In the genomic region with DNA sequence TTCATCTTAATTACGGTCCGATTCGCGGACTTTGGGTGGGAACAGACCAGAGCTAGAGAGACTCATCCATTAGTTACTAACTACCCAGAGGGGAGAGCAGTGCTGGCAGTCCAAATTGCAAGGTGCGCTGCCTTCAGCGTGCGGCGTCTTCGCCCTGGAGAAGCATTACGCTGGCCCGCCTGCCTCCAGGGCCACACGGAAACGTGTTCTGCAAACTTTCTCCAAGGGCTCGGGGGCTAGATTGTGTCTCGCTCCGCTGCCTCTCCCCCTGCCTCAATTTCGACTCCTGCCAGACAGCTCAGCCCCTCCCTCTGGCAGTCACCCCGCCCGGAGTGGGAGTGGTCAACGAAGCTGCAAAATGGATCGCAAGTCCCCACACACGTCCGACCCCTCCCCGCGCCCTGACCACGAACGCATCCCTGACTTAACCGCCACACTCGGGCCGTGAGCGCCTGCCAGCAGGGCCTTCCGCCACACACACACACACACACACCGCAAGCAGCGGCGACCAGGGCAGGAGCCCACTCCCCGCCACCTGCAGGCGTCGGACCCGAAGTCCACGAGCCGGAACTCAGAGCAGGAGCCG, we compare ENCODE assay signal across 10 cellular contexts.
A peak's percentile ranks its signal among the peaks of the same experiment; 100 is the strongest.
DNase-seq lines count a peak whose midpoint lies in the region; ATAC-seq and TF ChIP-seq lines count a peak whose summit lies in the region.
"Had no signal": no experiment of that assay in that cellular context is flagged by ENCODE, and none has a peak within 500 bp of the region (broad histone marks: within the 10 kb centered on the region; RNA-seq: fewer than 3 reads in every experiment).

No MANE protein-coding gene starts in this region.

- H3K4me2 ChIP-seq in MM.1S (ENCODE audit: low read depth, low read length): peak overlapping the region; percentile 79
- H3K4me2 ChIP-seq in parathyroid adenoma (ENCODE audit: low read length): peak overlapping the region; percentile 26

- H3K9me2 ChIP-seq in MM.1S (replicated peaks; ENCODE audit: insufficient read depth, low read length): no peaks in the 10 kb centered on the region

- H3K4me3 ChIP-seq in MM.1S (ENCODE audit: low read length) (peak overlapping the region; percentile 62), duodenal mucosa (ENCODE audit: low read depth in 1 of 2, low read length in 2 of 2) (peak overlapping the region; percentile 36 to 47), parathyroid adenoma (ENCODE audit: low read depth, low read length) (no peak overlapping the region)

- ATAC-seq in HG02884 (IDR thresholded peaks at IDR 0.05; ENCODE audit: unreplicated experiment) (no peak), HG03045 (IDR thresholded peaks at IDR 0.05; ENCODE audit: unreplicated experiment) (no peak)

- peak overlapping the region; percentile 18; the same call in 1 of the 2 replicates for H3K9ac ChIP-seq in MM.1S (ENCODE audit: low read length)
- H3K9ac ChIP-seq in duodenal mucosa (ENCODE audit: low read depth in 1 of 2, low read length in 2 of 2): no peak overlapping the region
- no peak overlapping the region for H3K9ac ChIP-seq in parathyroid adenoma

- TF ChIP-seq CTCF in MM.1S (IDR thresholded peaks at IDR 0.05; ENCODE audit: low read length): no peak
- no peak for TF ChIP-seq CTCF in parathyroid adenoma (IDR thresholded peaks at IDR 0.05)

- H3K27me3 ChIP-seq in MM.1S (replicated peaks; ENCODE audit: insufficient read depth, low read length) (no peaks in the 10 kb centered on the region), duodenal mucosa (ENCODE audit: control insufficient read depth in 1 of 2, insufficient read depth in 2 of 2, low read length in 2 of 2) (peaks cover 21 to 31% of the 10 kb centered on the region in 2 donors), parathyroid adenoma (ENCODE audit: control insufficient read depth, insufficient read depth, low read length) (no peaks in the 10 kb centered on the region)

- H2AFZ ChIP-seq in MM.1S (ENCODE audit: low read length): peak overlapping the region; percentile 69
- H2AFZ ChIP-seq in parathyroid adenoma: no peak overlapping the region

- H3K9me3 ChIP-seq in MM.1S (replicated peaks; ENCODE audit: insufficient read depth, low read length) (no peaks in the 10 kb centered on the region), duodenal mucosa (ENCODE audit: control insufficient read depth in 1 of 2, low read length in 2 of 2) (no peaks in the 10 kb centered on the region), parathyroid adenoma (ENCODE audit: control insufficient read depth, low read length) (no peaks in the 10 kb centered on the region)
- H3K9me3 ChIP-seq: right lobe of liver had no signal

- H4K20me1 ChIP-seq in MM.1S (ENCODE audit: insufficient read depth, low read length): no peaks in the 10 kb centered on the region

- DNase-seq in NCI-H1092 treated with DMSO at 0.1 percent for 48 hours (lab: John Stamatoyannopoulos, UW): peak; percentile 7
- DNase-seq in NCI-H1092 (lab: John Stamatoyannopoulos, UW): no peak
- peak; percentile 12 for DNase-seq in MM.1S
- DNase-seq in inferior parietal cortex (ENCODE audit: extremely low spot score): no peak
- DNase-seq: activated CD4-positive, CD25-positive, alpha-beta regulatory T cell; right lobe of liver had no signal

- H3K27ac ChIP-seq in MM.1S (ENCODE audit: low read length): no peak overlapping the region
- H3K27ac ChIP-seq in duodenal mucosa (ENCODE audit: low read depth, low read length): no peak overlapping the region
- no peak overlapping the region for H3K27ac ChIP-seq in parathyroid adenoma
- H3K27ac ChIP-seq: right lobe of liver had no signal

- H3K4me1 ChIP-seq in MM.1S (ENCODE audit: low read length) (peaks cover 9% of the 10 kb centered on the region), duodenal mucosa (ENCODE audit: control insufficient read depth in 1 of 2, insufficient read depth in 2 of 2, low read length in 2 of 2) (peaks cover 0 to 4% of the 10 kb centered on the region in 2 donors), parathyroid adenoma (no peaks in the 10 kb centered on the region)
- H3K4me1 ChIP-seq: right lobe of liver had no signal

- H3K36me3 ChIP-seq in MM.1S (replicated peaks; ENCODE audit: insufficient read depth, low read length): no peaks in the 10 kb centered on the region
- no peaks in the 10 kb centered on the region for H3K36me3 ChIP-seq in duodenal mucosa (ENCODE audit: control insufficient read depth in 1 of 2, insufficient read depth in 2 of 2, low read length in 2 of 2)
- no peaks in the 10 kb centered on the region for H3K36me3 ChIP-seq in parathyroid adenoma (ENCODE audit: control insufficient read depth, insufficient read depth, low read length)
- H3K36me3 ChIP-seq: right lobe of liver had no signal

- peaks cover 8% of the 10 kb centered on the region for H3F3A ChIP-seq in MM.1S (ENCODE audit: insufficient read depth, low read length)

- H3K79me2 ChIP-seq in MM.1S (ENCODE audit: low read length) (no peaks in the 10 kb centered on the region), parathyroid adenoma (no peaks in the 10 kb centered on the region)

Comparison
In these comparisons a context has a peak if more than half of its experiments do, and no peak if none do; other contexts are left out.
1. DNase-seq: peak in NCI-H1092 treated with DMSO at 0.1 percent for 48 hours (single experiment) and MM.1S (single experiment); none in NCI-H1092 (single experiment) and inferior parietal cortex (single experiment).